ENCODE assay signal across 10 cellular contexts in the genomic region with DNA sequence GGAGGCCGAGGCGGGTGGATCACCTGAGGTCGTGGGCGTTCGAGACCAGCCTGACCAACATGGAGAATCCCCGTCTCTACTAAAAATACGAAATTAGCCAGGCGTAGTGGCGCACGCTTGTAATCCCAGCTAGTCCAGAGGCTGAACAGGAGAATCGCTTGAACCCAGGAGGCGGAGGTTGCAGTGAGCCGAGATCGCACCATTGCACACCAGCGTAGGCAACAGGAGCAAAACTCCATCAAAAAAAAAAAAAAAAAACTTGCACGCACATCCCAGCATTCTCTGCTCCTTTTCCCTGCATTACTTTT. TPM values are rescaled to one million over a fixed set of nuclear protein-coding genes. Genes with fewer than 3 reads are reported as not detected.
DNase-seq lines count a peak whose midpoint lies in the region; ATAC-seq and TF ChIP-seq lines count a peak whose summit lies in the region.
"Had no signal": no experiment of that assay in that cellular context is flagged by ENCODE, and none has a peak within 500 bp of the region (broad histone marks: within the 10 kb centered on the region; RNA-seq: fewer than 3 reads in every experiment).

No MANE protein-coding gene starts in this region.

- H3K4me1 Mint-ChIP-seq in brain (peaks cover 38% of the 10 kb centered on the region), nephron (peaks cover 17% of the 10 kb centered on the region)

- intact Hi-C loops in left ventricle myocardium inferior (cut with micrococcal nuclease) = no loop called here
- intact Hi-C loops in Right ventricle myocardium superior (cut with DNase I) = no loop called here
- intact Hi-C loops in vagina (cut with DNase I) = no loop called here

- peaks cover 0 to 8% (median 2%) of the 10 kb centered on the region in 5 experiments for H3K9me3 Mint-ChIP-seq in brain
- no peaks in the 10 kb centered on the region for H3K9me3 Mint-ChIP-seq in nephron
- H3K9me3 Mint-ChIP-seq: activated T-helper 2 cell treated with anti-CD3 and anti-CD28 coated beads, Interferon-gamma antibody, Interleukin-2, Interleukin-4, amounts not matched to agents 10 μg/mL and 5 μg/mL and 100 μg/mL, durations not matched to agents 14 hours and 24 hours and 36 hours had no signal

- DNase-seq in left ventricle myocardium inferior (no peak), Right ventricle myocardium superior (no peak), vagina (ENCODE audit: extremely low spot score in 2 of 2) (no peak), NCI-H69 (lab: John Stamatoyannopoulos, UW) (no peak), HAP-1 (ENCODE audit: low spot score in 2 of 2) (no peak)

- H3K36me3 ChIP-seq in left ventricle myocardium inferior (no peaks in the 10 kb centered on the region), vagina (no peaks in the 10 kb centered on the region), HAP-1 (replicated peaks) (no peaks in the 10 kb centered on the region; the same call in 1 of the 2 replicates)

- TF ChIP-seq CTCF in left ventricle myocardium inferior (IDR thresholded peaks at IDR 0.05; ENCODE audit: borderline replicate concordance) (no peak), brain (conservative IDR thresholded peaks at IDR 0.05) (no peak), nephron (IDR thresholded peaks at IDR 0.05; ENCODE audit: unreplicated experiment in 3 of 3) (no peak), vagina (IDR thresholded peaks at IDR 0.05) (no peak)

- peak overlapping the region; percentile 100 for H3K4me3 ChIP-seq in left ventricle myocardium inferior
- peak overlapping the region in 1 of 2 donors; percentile 65 for H3K4me3 ChIP-seq in vagina
- no peak overlapping the region for H3K4me3 ChIP-seq in HAP-1

- peak overlapping the region; percentile 77 to 83 (median 80) for H3K4me3 Mint-ChIP-seq in brain
- peak overlapping the region; percentile 82 to 87 (median 85) for H3K4me3 Mint-ChIP-seq in nephron

- H3K27ac Mint-ChIP-seq in brain (peak overlapping the region in 4 of 5 experiments; percentile 48 to 82 (median 61)), nephron (peak overlapping the region; percentile 42 to 83 (median 65))

- H3K9me3 ChIP-seq in left ventricle myocardium inferior (replicated peaks) (no peaks in the 10 kb centered on the region), vagina (no peaks in the 10 kb centered on the region), HAP-1 (no peaks in the 10 kb centered on the region)
- H3K9me3 ChIP-seq: left lung had no signal

- H3K36me3 Mint-ChIP-seq in brain (peaks cover 7% of the 10 kb centered on the region), nephron (ENCODE audit: low read depth) (peaks cover 9% of the 10 kb centered on the region)

- H3K27ac ChIP-seq in left ventricle myocardium inferior (replicated peaks) = peak overlapping the region; percentile 99
- H3K27ac ChIP-seq in vagina = peak overlapping the region; percentile 96

- no peak for ATAC-seq in Right ventricle myocardium superior (ENCODE audit: poor library complexity)
- no peak for ATAC-seq in GM18873 (IDR thresholded peaks at IDR 0.05; ENCODE audit: low FRiP score, unreplicated experiment)

- TF ChIP-seq POLR2A in vagina (IDR thresholded peaks at IDR 0.05) = no peak

- H3K27me3 Mint-ChIP-seq in brain = peaks cover 8% of the 10 kb centered on the region
- peaks cover 3% of the 10 kb centered on the region for H3K27me3 Mint-ChIP-seq in nephron (ENCODE audit: low read depth)

- H3K27me3 ChIP-seq in left ventricle myocardium inferior (ENCODE audit: low read depth) (no peaks in the 10 kb centered on the region), vagina (no peaks in the 10 kb centered on the region), HAP-1 (ENCODE audit: low read depth) (no peaks in the 10 kb centered on the region)
- H3K27me3 ChIP-seq: left lung had no signal

- in situ Hi-C loops in HAP-1 (cut with MboI; ENCODE audit: low sequenced_read_pairs) = loop anchor here (25.0 kb wide), 1 partner anchor 760 kb away; the partner anchor contains the start of gene CHRM1

- peaks cover 62% of the 10 kb centered on the region for H3K4me1 ChIP-seq in left ventricle myocardium inferior
- peaks cover 37% of the 10 kb centered on the region for H3K4me1 ChIP-seq in vagina
- H3K4me1 ChIP-seq in HAP-1 = peaks cover 15% of the 10 kb centered on the region

RNA-seq across cellular contexts. Expression of gene ATL3, which starts 0.9 kb away (rescaled TPM):
- total RNA-seq in left ventricle myocardium inferior (13.4 TPM), Right ventricle myocardium superior (12.8 TPM), vagina (72.2 TPM)
- polyA plus RNA-seq in brain (ENCODE audit: insufficient read depth, low read depth, low replicate concordance) = 10.8 TPM

RNA-seq across cellular contexts. Expression of gene RTN3, which starts 9.2 kb away (rescaled TPM):
- total RNA-seq in left ventricle myocardium inferior (45.0 TPM), Right ventricle myocardium superior (41.2 TPM), vagina (75.1 TPM)
- 666 TPM for polyA plus RNA-seq in brain (ENCODE audit: insufficient read depth, low read depth, low replicate concordance)

RNA-seq across cellular contexts. Expression of gene PLAAT3, which starts 57.9 kb away (rescaled TPM):
- total RNA-seq in left ventricle myocardium inferior (144 TPM), Right ventricle myocardium superior (169 TPM), vagina (17.2 TPM)
- 122 TPM for polyA plus RNA-seq in brain (ENCODE audit: insufficient read depth, low read depth, low replicate concordance)
